In genomic region chr20:43514062-43514971, GRCh38 we compare ENCODE assay signal across 8 cellular contexts. TPM values are rescaled to one million over a fixed set of nuclear protein-coding genes. Genes with fewer than 3 reads are reported as not detected.
A peak's percentile ranks its signal among the peaks of the same experiment; 100 is the strongest.
DNase-seq lines count a peak whose midpoint lies in the region.

No MANE protein-coding gene starts in this region.

- no peak overlapping the region for H3K4me2 ChIP-seq in GM23248 (ENCODE audit: unreplicated experiment)

- H3K27ac Mint-ChIP-seq in activated naive CD4-positive, alpha-beta T cell treated with anti-CD3 and anti-CD28 coated beads for 36 hours: peak overlapping the region; percentile 81

- H3K4me1 ChIP-seq in GM23248 (ENCODE audit: insufficient read depth): no peaks in the 10 kb centered on the region

- peaks cover 4% of the 10 kb centered on the region for H3K36me3 Mint-ChIP-seq in activated naive CD4-positive, alpha-beta T cell treated with anti-CD3 and anti-CD28 coated beads for 36 hours (ENCODE audit: low read depth)

- no peaks in the 10 kb centered on the region for H3K9me3 Mint-ChIP-seq in activated naive CD4-positive, alpha-beta T cell treated with anti-CD3 and anti-CD28 coated beads for 36 hours

- in situ Hi-C loops in GM23248 (cut with MboI): no loop called here

- H3K27ac ChIP-seq in GM23248 (no peak overlapping the region), substantia nigra (ENCODE audit: low read depth, low read length, poor library complexity, severe bottlenecking) (peak overlapping the region; percentile 81)

- H2AFZ ChIP-seq in GM23248: peak overlapping the region; percentile 78

- no peaks in the 10 kb centered on the region for H4K20me1 ChIP-seq in GM23248 (ENCODE audit: insufficient read depth)

- DNase-seq in ELF-1 (ENCODE audit: low read depth, low spot score) (peak; percentile 99), GM23248 (peak; percentile 80), LHCN-M2 (ENCODE audit: low read depth) (peak; percentile 97), SIG-M5 treated with dmso at 0.1 percent for 504 hours (lab: John Stamatoyannopoulos, UW; ENCODE audit: unreplicated experiment) (peak; percentile 95), germinal center (ENCODE audit: low spot score) (peak; percentile 98), non-pigmented ciliary epithelial cell (ENCODE audit: low read depth) (peak; percentile 95), substantia nigra (lab: John Stamatoyannopoulos, UW) (peak; percentile 64 to 99 (median 96))
- DNase-seq in activated naive CD4-positive, alpha-beta T cell treated with anti-CD3 and anti-CD28 coated beads for 36 hours: peak; percentile 95

- no peak overlapping the region for H3K9ac ChIP-seq in GM23248

- no peaks in the 10 kb centered on the region for H3K27me3 ChIP-seq in GM23248 (replicated peaks; ENCODE audit: insufficient read depth)

- peak overlapping the region; percentile 88 for H3K4me3 Mint-ChIP-seq in activated naive CD4-positive, alpha-beta T cell treated with anti-CD3 and anti-CD28 coated beads for 36 hours

- no peaks in the 10 kb centered on the region for H3K9me3 ChIP-seq in GM23248 (ENCODE audit: low read depth)

- no peaks in the 10 kb centered on the region for H3K36me3 ChIP-seq in GM23248 (ENCODE audit: low read depth)

- intact Hi-C loops in activated naive CD4-positive, alpha-beta T cell treated with anti-CD3 and anti-CD28 coated beads for 36 hours (cut with micrococcal nuclease): loop anchor here (1.0 kb wide), 4 partner anchors 22 to 153 kb away; partner anchors contain the start of genes IFT52, MYBL2 and SRSF6

- H3K27me3 Mint-ChIP-seq in activated naive CD4-positive, alpha-beta T cell treated with anti-CD3 and anti-CD28 coated beads for 36 hours (ENCODE audit: low read depth): peaks cover 3% of the 10 kb centered on the region

- no peaks in the 10 kb centered on the region for H3K79me2 ChIP-seq in GM23248 (ENCODE audit: insufficient read depth)

- WGBS in GM23248 (ENCODE audit: low coverage in 1 of 2, low lambda C conversion rate in 2 of 2, missing lambda C conversion rate in 2 of 2), 2 experiments: 36 to 57% methylated on average over 31 to 53 of the region's 53 CpGs

- no peaks in the 10 kb centered on the region for H3K9me2 ChIP-seq in GM23248 (ENCODE audit: insufficient read depth)

- peaks cover 12% of the 10 kb centered on the region for H3K4me1 Mint-ChIP-seq in activated naive CD4-positive, alpha-beta T cell treated with anti-CD3 and anti-CD28 coated beads for 36 hours (ENCODE audit: low read depth)

- CTCF ChIA-PET in activated naive CD4-positive, alpha-beta T cell treated with anti-CD3 and anti-CD28 coated beads for 36 hours (lab: Charles Lee): interaction anchor here (0.6 to 1.9 kb wide), 3 partner anchors 11 to 65 kb away, joined by 3 to 8 read pairs (median 6); no protein-coding TSS in a partner anchor

- no peaks in the 10 kb centered on the region for H3F3A ChIP-seq in GM23248 (ENCODE audit: insufficient read depth)

- H3K4me3 ChIP-seq in GM23248: peak overlapping the region; percentile 60

RNA-seq across cellular contexts. Expression of gene L3MBTL1, which starts 6.8 kb away (rescaled TPM):
- total RNA-seq in GM23248 (2014; rRNA removed; shearing (Covaris generic)): 0.22 and 1.3 TPM in 2 replicates
- polyA plus RNA-seq in GM23248 (2016; fragmentation: Nextera tagmentation; extraction: Ambion mirVana): 0.29 and 0.35 TPM in 2 replicates
- total RNA-seq in LHCN-M2 (2014; rRNA removed): 2.8 and 4.5 TPM in 2 replicates
- 0.85 TPM for polyA plus RNA-seq in LHCN-M2 (2012)
- 1 to 10 TPM; 4.7 to 7.3 TPM for total RNA-seq in activated naive CD4-positive, alpha-beta T cell treated with anti-CD3 and anti-CD28 coated beads for 36 hours

RNA-seq across cellular contexts. Expression of gene SGK2, which starts 44.5 kb away (rescaled TPM):
- total RNA-seq in GM23248 (2014; rRNA removed; shearing (Covaris generic)): not detected in 2 replicates
- polyA plus RNA-seq in GM23248 (2016; fragmentation: Nextera tagmentation; extraction: Ambion mirVana): not detected in 2 replicates
- not detected in 2 replicates for total RNA-seq in LHCN-M2 (2014; rRNA removed)
- not detected for polyA plus RNA-seq in LHCN-M2 (2012)
- under 1 TPM; 0.27 to 0.60 TPM for total RNA-seq in activated naive CD4-positive, alpha-beta T cell treated with anti-CD3 and anti-CD28 coated beads for 36 hours

RNA-seq across cellular contexts. Expression of gene SRSF6, which starts 56.6 kb away (rescaled TPM):
- 44.0 and 44.8 TPM in 2 replicates for total RNA-seq in GM23248 (2014; rRNA removed; shearing (Covaris generic))
- 87.5 and 94.7 TPM in 2 replicates for polyA plus RNA-seq in GM23248 (2016; fragmentation: Nextera tagmentation; extraction: Ambion mirVana)
- total RNA-seq in LHCN-M2 (2014; rRNA removed): 51.0 and 64.8 TPM in 2 replicates
- polyA plus RNA-seq in LHCN-M2 (2012): 59.6 TPM
- 10 to 100 TPM; 76.0 to 78.2 TPM for total RNA-seq in activated naive CD4-positive, alpha-beta T cell treated with anti-CD3 and anti-CD28 coated beads for 36 hours
